In the genomic region with DNA sequence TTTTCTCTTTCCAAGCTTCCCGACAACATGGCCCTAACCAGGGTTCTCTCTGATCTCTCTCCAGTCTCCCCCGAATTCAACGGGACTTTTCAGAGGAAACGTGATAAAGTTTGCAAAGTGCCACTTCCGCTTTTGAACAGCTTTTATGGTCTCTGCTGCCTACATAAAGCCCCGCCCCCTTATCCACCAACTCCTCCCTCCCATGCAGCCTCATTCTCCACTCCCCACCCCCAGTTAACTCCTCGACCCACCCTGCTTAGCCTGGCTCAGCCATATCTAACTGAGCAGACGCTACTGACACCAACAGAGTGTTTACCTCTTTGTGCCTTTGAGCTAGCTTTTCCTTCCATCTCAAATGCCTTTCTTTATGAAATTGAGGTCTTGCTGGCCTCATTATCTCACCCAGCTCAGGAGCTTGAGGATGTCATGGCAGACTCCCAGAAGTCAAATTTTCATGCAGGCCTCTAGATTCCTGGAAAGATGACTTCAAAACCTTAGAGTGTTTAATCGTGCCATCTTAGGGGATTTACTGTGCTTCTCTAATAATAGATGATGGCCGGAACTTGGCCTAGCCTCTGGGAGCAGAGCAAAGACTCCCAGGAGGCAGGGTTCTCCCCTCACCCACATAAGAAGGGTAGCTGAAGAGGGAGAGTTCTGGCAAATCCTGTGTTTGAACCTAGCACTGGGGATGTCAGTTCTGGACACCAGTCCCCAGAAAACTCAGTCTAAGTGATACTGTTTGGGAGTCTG, we compare ENCODE assay signal across 9 cellular contexts.
A peak's percentile ranks its signal among the peaks of the same experiment; 100 is the strongest.
DNase-seq lines count a peak whose midpoint lies in the region; ATAC-seq and TF ChIP-seq lines count a peak whose summit lies in the region.
"Had no signal": no experiment of that assay in that cellular context is flagged by ENCODE, and none has a peak within 500 bp of the region (broad histone marks: within the 10 kb centered on the region; RNA-seq: fewer than 3 reads in every experiment).

No MANE protein-coding gene starts in this region.

- TF ChIP-seq CTCF in spleen (IDR thresholded peaks at IDR 0.05 in 8 of 11, conservative IDR thresholded peaks at IDR 0.05 in 3 of 11) (no peak), uterus (IDR thresholded peaks at IDR 0.05) (no peak)

- H3K4me3 ChIP-seq in spleen (no peak overlapping the region), uterus (no peak overlapping the region)
- H3K4me3 ChIP-seq: upper lobe of left lung had no signal

- ATAC-seq in GM21367 (IDR thresholded peaks at IDR 0.05; ENCODE audit: unreplicated experiment), result peak; percentile 60
- ATAC-seq in GM18520 (IDR thresholded peaks at IDR 0.05; ENCODE audit: unreplicated experiment), result no peak

- H3K27ac ChIP-seq in spleen (peak overlapping the region in 7 of 8 donors; percentile 9 to 50 (median 36)), uterus (peak overlapping the region in 1 of 2 donors; percentile 24)
- H3K27ac ChIP-seq: upper lobe of left lung had no signal

- DNase-seq in MV-4-11 (lab: John Stamatoyannopoulos, UW), result peak; percentile 79
- DNase-seq in activated T-cell treated with anti-CD3 and anti-CD28 coated beads for 1 hour (ENCODE audit: low read depth), result peak; percentile 24
- DNase-seq in spleen, result peak; percentile 79
- no peak for DNase-seq in uterus
- no peak for DNase-seq in NCI-H1694 treated with DMSO at 0.1 percent for 48 hours (lab: John Stamatoyannopoulos, UW)
- no peak for DNase-seq in NCI-H345 (lab: John Stamatoyannopoulos, UW)
- DNase-seq: upper lobe of left lung had no signal

- H3K27me3 ChIP-seq in spleen (replicated peaks in 1 of 7) (peaks cover 0 to 8% (median 0%) of the 10 kb centered on the region in 7 donors), uterus (no peaks in the 10 kb centered on the region)
- H3K27me3 ChIP-seq: upper lobe of left lung had no signal

- WGBS in spleen, 5 donors, result 10 to 31% (median 14%) methylated on average over 10 of the region's 10 CpGs

- TF ChIP-seq POLR2A in spleen (IDR thresholded peaks at IDR 0.05) (no peak), uterus (IDR thresholded peaks at IDR 0.05) (no peak)

- no peaks in the 10 kb centered on the region for H3K9me3 ChIP-seq in spleen
- H3K9me3 ChIP-seq in uterus, result no peaks in the 10 kb centered on the region
- H3K9me3 ChIP-seq: upper lobe of left lung had no signal

- intact Hi-C loops in spleen (cut with DNase I; ENCODE audit: low total_unique reads) (no loop called here), uterus (cut with DNase I; ENCODE audit: low total_unique reads) (no loop called here)

- H3K36me3 ChIP-seq in spleen (no peaks in the 10 kb centered on the region), uterus (no peaks in the 10 kb centered on the region)
- H3K36me3 ChIP-seq: upper lobe of left lung had no signal

- H3K4me1 ChIP-seq in spleen (peaks cover 5 to 29% (median 14%) of the 10 kb centered on the region in 6 donors), uterus (no peaks in the 10 kb centered on the region)

Comparison
In these comparisons a context has a peak if more than half of its experiments do, and no peak if none do; other contexts are left out.
1. DNase-seq: peak in MV-4-11 (single experiment), activated T-cell treated with anti-CD3 and anti-CD28 coated beads for 1 hour (single experiment) and spleen (single experiment); none in uterus (0 of 2), NCI-H1694 treated with DMSO at 0.1 percent for 48 hours (single experiment) and NCI-H345 (single experiment).